Comparison of ENCODE assay signal across 17 cellular contexts in the genomic region with DNA sequence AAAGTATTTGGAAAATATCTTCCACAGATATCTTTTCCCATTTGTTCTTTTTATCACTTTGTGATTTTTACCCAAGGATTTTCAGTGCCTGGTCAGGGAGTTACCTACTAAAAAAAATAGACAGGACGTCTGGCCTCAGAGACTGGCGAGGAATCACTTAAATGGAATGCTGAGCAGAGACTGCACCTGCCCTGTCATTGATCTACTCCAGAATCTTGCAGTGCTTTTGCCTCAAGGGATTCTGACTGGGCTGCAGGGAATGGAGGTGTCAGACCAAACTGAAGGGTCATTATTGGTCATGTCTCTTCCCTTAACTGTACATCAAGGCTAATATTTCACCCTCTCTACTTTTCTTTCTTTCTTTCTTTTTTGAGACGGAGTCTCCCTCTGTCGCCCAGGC. TPM values are rescaled to one million over a fixed set of nuclear protein-coding genes. Genes with fewer than 3 reads are reported as not detected.
"Had no signal": no experiment of that assay in that cellular context is flagged by ENCODE, and none has a peak within 500 bp of the region (broad histone marks: within the 10 kb centered on the region; RNA-seq: fewer than 3 reads in every experiment).

No MANE protein-coding gene starts in this region.

- H3K9ac ChIP-seq: neural progenitor cell had no signal

- H2AFZ ChIP-seq: neural progenitor cell had no signal

- H3K4me1 ChIP-seq: esophagus muscularis mucosa, heart left ventricle, pancreas, thyroid gland, vagina had no signal

- H3K4me2 ChIP-seq: neural progenitor cell had no signal

- H3K27me3 ChIP-seq: esophagus muscularis mucosa, neural progenitor cell, pancreas, thyroid gland, vagina had no signal

- DNase-seq: activated CD4-positive, alpha-beta T cell treated with anti-CD3 and anti-CD28 coated beads for 1 hour; activated CD4-positive, alpha-beta T cell treated with anti-CD3 and anti-CD28 coated beads, Interleukin-2, amount 50 U/mL, for 48 hours; activated gamma-delta T cell; activated naive CD8-positive, alpha-beta T cell treated with anti-CD3 and anti-CD28 coated beads for 36 hours; activated T-cell treated with anti-CD3 and anti-CD28 coated beads, Interleukin-2, amount 50 U/mL, for 4 hours; dorsolateral prefrontal cortex; heart left ventricle; pancreas; retina; T-helper 9 cell; thyroid gland had no signal

- H3K27ac ChIP-seq: dorsolateral prefrontal cortex, esophagus muscularis mucosa, heart left ventricle, neural progenitor cell, pancreas, skin epidermis, thyroid gland, vagina had no signal

- ATAC-seq: activated T-cell treated with anti-CD3 and anti-CD28 coated beads, Interleukin-2, amount 50 U/mL, for 4 hours; heart left ventricle; pancreas; stimulated activated effector memory CD8-positive, alpha-beta T cell treated with anti-CD3 and anti-CD28 coated beads, Interleukin-12 subunit alpha, Interleukin-12 subunit beta, amount 100 ng/mL, for 72 hours had no signal

- H3K4me3 ChIP-seq: dorsolateral prefrontal cortex, esophagus muscularis mucosa, heart left ventricle, neural progenitor cell, pancreas, skin epidermis, thyroid gland, vagina had no signal

- H3K9me3 ChIP-seq: esophagus muscularis mucosa, heart left ventricle, pancreas, thyroid gland, vagina had no signal

- H3K36me3 ChIP-seq: esophagus muscularis mucosa, heart left ventricle, neural progenitor cell, pancreas, thyroid gland, vagina had no signal

RNA-seq across cellular contexts. Expression of a gene that starts 12.1 kb away (rescaled TPM):
- total RNA-seq: activated naive CD8-positive, alpha-beta T cell treated with anti-CD3 and anti-CD28 coated beads for 36 hours; activated T-cell treated with anti-CD3 and anti-CD28 coated beads, Interleukin-2, amount 50 U/mL, for 4 hours; fibroblast of villous mesenchyme had no signal
